Comparison of ENCODE assay signal across 1 cellular context in genomic region chr3:151750678-151751077, GRCh38.
A peak's percentile ranks its signal among the peaks of the same experiment; 100 is the strongest.
TF ChIP-seq lines count a peak whose summit lies in the region.

No MANE protein-coding gene starts in this region.

TF ChIP-seq in HepG2, 621 proteins besides CTCF, POLR2A, EP300 and RAD21:
- TF ChIP-seq, protein P1, sequence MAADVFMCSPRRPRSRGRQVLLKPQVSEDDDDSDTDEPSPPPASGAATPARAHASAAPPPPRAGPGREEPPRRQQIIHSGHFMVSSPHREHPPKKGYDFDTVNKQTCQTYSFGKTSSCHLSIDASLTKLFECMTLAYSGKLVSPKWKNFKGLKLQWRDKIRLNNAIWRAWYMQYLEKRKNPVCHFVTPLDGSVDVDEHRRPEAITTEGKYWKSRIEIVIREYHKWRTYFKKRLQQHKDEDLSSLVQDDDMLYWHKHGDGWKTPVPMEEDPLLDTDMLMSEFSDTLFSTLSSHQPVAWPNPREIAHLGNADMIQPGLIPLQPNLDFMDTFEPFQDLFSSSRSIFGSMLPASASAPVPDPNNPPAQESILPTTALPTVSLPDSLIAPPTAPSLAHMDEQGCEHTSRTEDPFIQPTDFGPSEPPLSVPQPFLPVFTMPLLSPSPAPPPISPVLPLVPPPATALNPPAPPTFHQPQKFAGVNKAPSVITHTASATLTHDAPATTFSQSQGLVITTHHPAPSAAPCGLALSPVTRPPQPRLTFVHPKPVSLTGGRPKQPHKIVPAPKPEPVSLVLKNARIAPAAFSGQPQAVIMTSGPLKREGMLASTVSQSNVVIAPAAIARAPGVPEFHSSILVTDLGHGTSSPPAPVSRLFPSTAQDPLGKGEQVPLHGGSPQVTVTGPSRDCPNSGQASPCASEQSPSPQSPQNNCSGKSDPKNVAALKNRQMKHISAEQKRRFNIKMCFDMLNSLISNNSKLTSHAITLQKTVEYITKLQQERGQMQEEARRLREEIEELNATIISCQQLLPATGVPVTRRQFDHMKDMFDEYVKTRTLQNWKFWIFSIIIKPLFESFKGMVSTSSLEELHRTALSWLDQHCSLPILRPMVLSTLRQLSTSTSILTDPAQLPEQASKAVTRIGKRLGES (CRISPR knock-in tag; IDR thresholded peaks at IDR 0.05; ENCODE audit: borderline replicate concordance) = no peak
- peak; percentile 65 for TF ChIP-seq ATF7 (IDR thresholded peaks at IDR 0.05)
- TF ChIP-seq ATF7 (CRISPR knock-in tag; IDR thresholded peaks at IDR 0.05) = no peak
- TF ChIP-seq CREB1 (IDR thresholded peaks at IDR 0.05) = peak; percentile 12; the same call in 1 of the 2 replicates
- no peak for TF ChIP-seq CREB1 (CRISPR knock-in tag; IDR thresholded peaks at IDR 0.05)
- no peak for TF ChIP-seq ZNF577 (CRISPR knock-in tag; IDR thresholded peaks at IDR 0.05; ENCODE audit: borderline replicate concordance, low read depth)
